Comparison of ENCODE assay signal across 8 cellular contexts in genomic region chr6:41545174-41545702, GRCh38. TPM values are rescaled to one million over a fixed set of nuclear protein-coding genes. Genes with fewer than 3 reads are reported as not detected.
DNase-seq lines count a peak whose midpoint lies in the region; ATAC-seq, FAIRE-seq and TF ChIP-seq lines count a peak whose summit lies in the region.

No MANE protein-coding gene starts in this region.

- H3K27me3 Mint-ChIP-seq in central memory CD8-positive, alpha-beta T cell, result no peaks in the 10 kb centered on the region
- H3K27me3 Mint-ChIP-seq in naive thymus-derived CD8-positive, alpha-beta T cell, result peaks cover 6 to 37% (median 12%) of the 10 kb centered on the region in 5 donors

- H3K79me2 ChIP-seq in KMS-11 (ENCODE audit: insufficient read depth, low read depth), result peaks cover 16% of the 10 kb centered on the region; the same call in 1 of the 2 replicates

- H3K4me1 ChIP-seq in BLaER1 treated with 17β-estradiol and CSF1 and Interleukin-3, amounts not matched to agents 10 nM and 100 nM, result peaks cover 29 to 50% (median 46%) of the 10 kb centered on the region in 10 experiments
- H3K4me1 ChIP-seq in KMS-11 (ENCODE audit: low read depth, poor library complexity, severe bottlenecking) (peaks cover 8% of the 10 kb centered on the region), foreskin keratinocyte (no peaks in the 10 kb centered on the region)

- peak overlapping the region in 10 of 11 experiments; percentile 28 to 86 (median 78); a peak in 18 of 22 replicates for H3K27ac ChIP-seq in BLaER1 treated with 17β-estradiol and CSF1 and Interleukin-3, amounts not matched to agents 10 nM and 100 nM
- H3K27ac ChIP-seq in KMS-11 (peak overlapping the region; percentile 85), foreskin keratinocyte (no peak overlapping the region)

- H3K4me3 Mint-ChIP-seq in central memory CD8-positive, alpha-beta T cell, result peak overlapping the region; percentile 76
- peak overlapping the region in 9 of 10 donors; percentile 22 to 90 (median 54) for H3K4me3 Mint-ChIP-seq in naive thymus-derived CD8-positive, alpha-beta T cell

- TF ChIP-seq CTCF in KMS-11 (conservative IDR thresholded peaks at IDR 0.05; ENCODE audit: low read depth, low read length), result no peak
- no peak for TF ChIP-seq CTCF in D721Med (IDR thresholded peaks at IDR 0.05; ENCODE audit: insufficient read depth, missing control alignments)
- no peak for TF ChIP-seq CTCF in foreskin keratinocyte (conservative IDR thresholded peaks at IDR 0.05)

- no peak for ATAC-seq in central memory CD8-positive, alpha-beta T cell (replicated peaks; ENCODE audit: extremely low read depth, poor library complexity, severe bottlenecking)
- ATAC-seq in naive thymus-derived CD8-positive, alpha-beta T cell, result no peak
- no peak for ATAC-seq in foreskin keratinocyte

- no peak for DNase-seq in central memory CD8-positive, alpha-beta T cell (ENCODE audit: low spot score in 2 of 2)
- DNase-seq in naive thymus-derived CD8-positive, alpha-beta T cell, result no peak
- no peak for DNase-seq in NCI-H1436 treated with DMSO at 0.1 percent for 48 hours (lab: John Stamatoyannopoulos, UW)
- DNase-seq in urothelium cell line (ENCODE audit: low spot score), result no peak
- no peak for DNase-seq in D721Med (ENCODE audit: insufficient read length, low spot score)
- DNase-seq in foreskin keratinocyte, result no peak

- peaks cover 31 to 38% (median 32%) of the 10 kb centered on the region in 11 experiments for H4K20me1 ChIP-seq in BLaER1 treated with 17β-estradiol and CSF1 and Interleukin-3, amounts not matched to agents 10 nM and 100 nM
- no peaks in the 10 kb centered on the region for H4K20me1 ChIP-seq in KMS-11 (ENCODE audit: insufficient read depth)

- H3K9me3 Mint-ChIP-seq in central memory CD8-positive, alpha-beta T cell, result no peaks in the 10 kb centered on the region
- H3K9me3 Mint-ChIP-seq in naive thymus-derived CD8-positive, alpha-beta T cell, result no peaks in the 10 kb centered on the region

- POLR2A ChIA-PET in naive thymus-derived CD8-positive, alpha-beta T cell (lab: Charles Lee), result no interaction called here

- peak overlapping the region; percentile 81 for H2AFZ ChIP-seq in KMS-11 (ENCODE audit: low read depth)

- H3K4me1 Mint-ChIP-seq in central memory CD8-positive, alpha-beta T cell, result peaks cover 33% of the 10 kb centered on the region
- H3K4me1 Mint-ChIP-seq in naive thymus-derived CD8-positive, alpha-beta T cell, result peaks cover 3 to 32% (median 25%) of the 10 kb centered on the region in 4 donors

- H3K9me3 ChIP-seq in BLaER1 treated with 17β-estradiol and CSF1 and Interleukin-3, amounts not matched to agents 10 nM and 100 nM (replicated peaks in 1 of 11), result no peaks in the 10 kb centered on the region

- H3K36me3 Mint-ChIP-seq in central memory CD8-positive, alpha-beta T cell (ENCODE audit: insufficient read depth), result peaks cover 9% of the 10 kb centered on the region
- H3K36me3 Mint-ChIP-seq in naive thymus-derived CD8-positive, alpha-beta T cell, result no peaks in the 10 kb centered on the region

- peaks cover 23 to 32% (median 29%) of the 10 kb centered on the region in 11 experiments for H3K27me3 ChIP-seq in BLaER1 treated with 17β-estradiol and CSF1 and Interleukin-3, amounts not matched to agents 10 nM and 100 nM
- H3K27me3 ChIP-seq in KMS-11 (ENCODE audit: insufficient read depth, low read depth) (no peaks in the 10 kb centered on the region), foreskin keratinocyte (no peaks in the 10 kb centered on the region)

- H3K4me2 ChIP-seq in BLaER1 treated with 17β-estradiol and CSF1 and Interleukin-3, amounts not matched to agents 10 nM and 100 nM, result peak overlapping the region; percentile 87 to 100 (median 98)
- peak overlapping the region; percentile 94 for H3K4me2 ChIP-seq in KMS-11

- no peak overlapping the region for H3K27ac Mint-ChIP-seq in central memory CD8-positive, alpha-beta T cell (ENCODE audit: low read depth)
- H3K27ac Mint-ChIP-seq in naive thymus-derived CD8-positive, alpha-beta T cell, result peak overlapping the region in 2 of 10 donors; percentile 23 to 48

- H3K4me3 ChIP-seq in BLaER1 treated with 17β-estradiol and CSF1 and Interleukin-3, amounts not matched to agents 10 nM and 100 nM, result peak overlapping the region; percentile 81 to 91 (median 86)
- no peak overlapping the region for H3K4me3 ChIP-seq in KMS-11 (IDR thresholded peaks at IDR 0.05; ENCODE audit: insufficient read depth, low read depth, low read length)

- peaks cover 0 to 10% (median 2%) of the 10 kb centered on the region in 11 experiments; a peak in 10 of 22 replicates for H3K36me3 ChIP-seq in BLaER1 treated with 17β-estradiol and CSF1 and Interleukin-3, amounts not matched to agents 10 nM and 100 nM
- no peaks in the 10 kb centered on the region for H3K36me3 ChIP-seq in KMS-11 (ENCODE audit: insufficient read depth)

- peak overlapping the region; percentile 60 to 90 (median 79) for H3K9ac ChIP-seq in BLaER1 treated with 17β-estradiol and CSF1 and Interleukin-3, amounts not matched to agents 10 nM and 100 nM
- peak overlapping the region; percentile 98 for H3K9ac ChIP-seq in KMS-11

- FAIRE-seq in urothelium cell line (lab: Jason Lieb, UNC) (no peak), D721Med (lab: Jason Lieb, UNC) (no peak)

RNA-seq across cellular contexts. Expression of gene FOXP4, which starts 0.9 kb away (rescaled TPM):
- total RNA-seq in naive thymus-derived CD8-positive, alpha-beta T cell, result 1 to 10 TPM; 3.9 to 5.1 TPM
- polyA plus RNA-seq in naive thymus-derived CD8-positive, alpha-beta T cell, result under 1 TPM; 0.07 to 0.19 (median 0.15) TPM
- total RNA-seq in foreskin keratinocyte, result 8.2 and 8.8 TPM in 2 replicates
- polyA plus RNA-seq in foreskin keratinocyte, result 12.2 and 12.5 TPM in 2 replicates
